Comparison of ENCODE assay signal across 1 cellular context in the genomic region with DNA sequence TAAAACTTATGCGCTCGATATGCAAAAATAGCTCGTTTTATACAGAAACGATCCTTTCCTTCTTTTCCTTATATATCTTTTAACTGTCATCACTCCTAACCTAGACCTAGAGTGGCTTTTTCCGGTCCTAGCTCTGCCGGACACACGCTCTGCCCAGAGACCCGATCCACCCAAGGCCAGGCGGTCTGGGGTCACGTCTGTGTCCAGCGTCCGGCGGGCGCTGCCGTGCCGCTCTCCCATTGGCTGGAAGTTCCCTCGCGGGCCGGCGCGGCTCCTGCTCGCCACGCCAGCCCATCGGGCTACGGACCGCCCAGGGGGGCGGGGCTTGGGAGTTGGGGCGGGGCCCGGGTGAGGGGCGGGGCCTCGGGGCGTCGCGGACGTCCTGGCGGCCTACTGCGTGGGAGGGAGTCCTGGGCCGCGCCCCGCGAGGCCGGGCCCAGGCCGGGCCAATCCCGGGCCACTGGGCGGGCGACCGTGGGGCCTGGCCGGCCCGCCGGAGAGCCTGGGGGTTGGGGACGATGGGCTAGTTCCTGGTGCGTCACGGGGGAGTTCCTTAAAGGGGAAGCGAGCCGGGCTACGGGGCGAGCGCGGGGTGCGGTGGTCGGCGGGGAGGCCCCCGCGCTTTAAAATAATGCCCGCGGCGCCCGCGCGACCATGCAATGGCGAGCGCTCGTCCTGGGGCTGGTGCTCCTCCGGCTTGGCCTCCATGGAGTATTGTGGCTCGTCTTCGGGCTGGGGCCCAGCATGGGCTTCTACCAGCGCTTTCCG.
TF ChIP-seq lines count a peak whose summit lies in the region.

EDEM1 (plus strand) TSS at position 556 of the 768 bp plus-strand sequence; CDS start at position 655, 99 bp downstream.

TF ChIP-seq in K562, 482 proteins besides CTCF, POLR2A, EP300 and RAD21 (continued from another document and continues in another):
- TF ChIP-seq CTCFL (IDR thresholded peaks at IDR 0.05; ENCODE audit: borderline replicate concordance, insufficient read depth, low read depth, low read length, poor library complexity, severe bottlenecking) (no peak), SNIP1 (IDR thresholded peaks at IDR 0.05; ENCODE audit: low read depth) (no peak), TAF9B (IDR thresholded peaks at IDR 0.05; ENCODE audit: partially characterized antibody) (peak; percentile 55), CHD4 (IDR thresholded peaks at IDR 0.05; ENCODE audit: insufficient read depth, insufficient replicate concordance, low read depth, low read length, poor library complexity, severe bottlenecking) (no peak), ZBTB49 (CRISPR knock-in tag; IDR thresholded peaks at IDR 0.05; ENCODE audit: borderline replicate concordance) (no peak), ZNF644 (tag; IDR thresholded peaks at IDR 0.05; ENCODE audit: low read depth) (no peak), CBX5 (IDR thresholded peaks at IDR 0.05; ENCODE audit: borderline replicate concordance, low read depth) (0 out of 2 replicates have a peak, but pooled peaks have one; percentile 16), ARID3B (CRISPR knock-in tag; IDR thresholded peaks at IDR 0.05; ENCODE audit: borderline replicate concordance) (no peak), CGGBP1 (CRISPR knock-in tag; IDR thresholded peaks at IDR 0.05) (no peak; the same call in 1 of the 2 replicates), NEUROD1 (IDR thresholded peaks at IDR 0.05; ENCODE audit: borderline replicate concordance, low read depth, low read length, partially characterized antibody) (peak; percentile 12), ZNF384 (IDR thresholded peaks at IDR 0.05; ENCODE audit: low read depth, low read length) (no peak), FUS (optimal IDR thresholded peaks at IDR 0.05; ENCODE audit: low read depth, low read length) (no peak), HNRNPUL1 (IDR thresholded peaks at IDR 0.05; ENCODE audit: low read length) (no peak), ZNF696 (CRISPR knock-in tag; conservative IDR thresholded peaks at IDR 0.05) (no peak), KLF10 (CRISPR knock-in tag; IDR thresholded peaks at IDR 0.05) (no peak), CCAR2 (IDR thresholded peaks at IDR 0.05; ENCODE audit: low read depth, low read length) (no peak), ZNF282 (CRISPR knock-in tag; IDR thresholded peaks at IDR 0.05) (no peak), TFAM (CRISPR knock-in tag; conservative IDR thresholded peaks at IDR 0.05) (no peak), FOSL1 (tag; conservative IDR thresholded peaks at IDR 0.05) (0 out of 2 replicates have a peak, but pooled peaks have one; percentile 36), PHF21A (IDR thresholded peaks at IDR 0.05; ENCODE audit: borderline replicate concordance, low read depth) (no peak), ZNF507 (tag; conservative IDR thresholded peaks at IDR 0.05) (no peak), NCOR1 (IDR thresholded peaks at IDR 0.05) (no peak; the same call in 1 of the 2 replicates), NRF1 (conservative IDR thresholded peaks at IDR 0.05 in 1 of 2, IDR thresholded peaks at IDR 0.05 in 1 of 2) (peak; percentile 66 to 72), POLR2G (IDR thresholded peaks at IDR 0.05; ENCODE audit: low read depth, low read length) (peak; percentile 88), ARNT (IDR thresholded peaks at IDR 0.05) (peak in 1 of 2 experiments; percentile 85; a peak in 3 of 4 replicates), ZNF780A (CRISPR knock-in tag; IDR thresholded peaks at IDR 0.05) (no peak), NCOA6 (IDR thresholded peaks at IDR 0.05) (0 out of 2 replicates have a peak, but pooled peaks have one; percentile 11), TCF15 (CRISPR knock-in tag; IDR thresholded peaks at IDR 0.05) (no peak), BRD4 (IDR thresholded peaks at IDR 0.05) (no peak; the same call in 1 of the 2 replicates), ILK (tag; IDR thresholded peaks at IDR 0.05; ENCODE audit: borderline replicate concordance, low read depth) (no peak), CHD2 (IDR thresholded peaks at IDR 0.05; ENCODE audit: low read depth, low read length) (no peak), SMARCA5 (IDR thresholded peaks at IDR 0.05) (no peak), XRCC3 (IDR thresholded peaks at IDR 0.05) (no peak), ARID1B (IDR thresholded peaks at IDR 0.05) (no peak), NFE2L1 (tag; IDR thresholded peaks at IDR 0.05; ENCODE audit: borderline replicate concordance, low read depth) (no peak), ZNF79 (CRISPR knock-in tag; IDR thresholded peaks at IDR 0.05; ENCODE audit: low read depth) (no peak), ZNF347 (CRISPR knock-in tag; IDR thresholded peaks at IDR 0.05; ENCODE audit: low read depth) (no peak), PTBP1 (IDR thresholded peaks at IDR 0.05; ENCODE audit: low read depth, low read length) (no peak), ZBTB7A (IDR thresholded peaks at IDR 0.05; ENCODE audit: borderline replicate concordance, control insufficient read depth, low read depth, low read length) (peak; percentile 76; the same call in 1 of the 2 replicates), SMARCB1 (IDR thresholded peaks at IDR 0.05; ENCODE audit: insufficient read length, low read depth) (no peak), CBX8 (IDR thresholded peaks at IDR 0.05; ENCODE audit: borderline replicate concordance, extremely low read depth, low read depth, low read length, poor library complexity, severe bottlenecking) (no peak), ZNF695 (CRISPR knock-in tag; IDR thresholded peaks at IDR 0.05) (no peak), STAT5B (CRISPR knock-in tag; IDR thresholded peaks at IDR 0.05) (no peak), ZKSCAN3 (CRISPR knock-in tag; IDR thresholded peaks at IDR 0.05) (no peak), ZBTB9 (CRISPR knock-in tag; IDR thresholded peaks at IDR 0.05) (peak; percentile 19; the same call in 1 of the 2 replicates), ZNF639 (CRISPR knock-in tag; conservative IDR thresholded peaks at IDR 0.05 in 1 of 2, IDR thresholded peaks at IDR 0.05 in 1 of 2) (peak in 1 of 2 experiments; percentile 67; a peak in 2 of 4 replicates)
- TF ChIP-seq, protein P1, sequence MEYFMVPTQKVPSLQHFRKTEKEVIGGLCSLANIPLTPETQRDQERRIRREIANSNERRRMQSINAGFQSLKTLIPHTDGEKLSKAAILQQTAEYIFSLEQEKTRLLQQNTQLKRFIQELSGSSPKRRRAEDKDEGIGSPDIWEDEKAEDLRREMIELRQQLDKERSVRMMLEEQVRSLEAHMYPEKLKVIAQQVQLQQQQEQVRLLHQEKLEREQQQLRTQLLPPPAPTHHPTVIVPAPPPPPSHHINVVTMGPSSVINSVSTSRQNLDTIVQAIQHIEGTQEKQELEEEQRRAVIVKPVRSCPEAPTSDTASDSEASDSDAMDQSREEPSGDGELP (CRISPR knock-in tag; IDR thresholded peaks at IDR 0.05; ENCODE audit: borderline replicate concordance): peak; percentile 81
- TF ChIP-seq, protein P2, sequence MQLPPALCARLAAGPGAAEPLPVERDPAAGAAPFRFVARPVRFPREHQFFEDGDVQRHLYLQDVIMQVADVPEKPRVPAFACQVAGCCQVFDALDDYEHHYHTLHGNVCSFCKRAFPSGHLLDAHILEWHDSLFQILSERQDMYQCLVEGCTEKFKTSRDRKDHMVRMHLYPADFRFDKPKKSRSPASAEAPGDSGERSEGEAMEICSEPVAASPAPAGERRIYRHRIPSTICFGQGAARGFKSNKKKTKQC (CRISPR knock-in tag; IDR thresholded peaks at IDR 0.05): 0 out of 2 replicates have a peak, but pooled peaks have one; percentile 16
- TF ChIP-seq, protein P3, sequence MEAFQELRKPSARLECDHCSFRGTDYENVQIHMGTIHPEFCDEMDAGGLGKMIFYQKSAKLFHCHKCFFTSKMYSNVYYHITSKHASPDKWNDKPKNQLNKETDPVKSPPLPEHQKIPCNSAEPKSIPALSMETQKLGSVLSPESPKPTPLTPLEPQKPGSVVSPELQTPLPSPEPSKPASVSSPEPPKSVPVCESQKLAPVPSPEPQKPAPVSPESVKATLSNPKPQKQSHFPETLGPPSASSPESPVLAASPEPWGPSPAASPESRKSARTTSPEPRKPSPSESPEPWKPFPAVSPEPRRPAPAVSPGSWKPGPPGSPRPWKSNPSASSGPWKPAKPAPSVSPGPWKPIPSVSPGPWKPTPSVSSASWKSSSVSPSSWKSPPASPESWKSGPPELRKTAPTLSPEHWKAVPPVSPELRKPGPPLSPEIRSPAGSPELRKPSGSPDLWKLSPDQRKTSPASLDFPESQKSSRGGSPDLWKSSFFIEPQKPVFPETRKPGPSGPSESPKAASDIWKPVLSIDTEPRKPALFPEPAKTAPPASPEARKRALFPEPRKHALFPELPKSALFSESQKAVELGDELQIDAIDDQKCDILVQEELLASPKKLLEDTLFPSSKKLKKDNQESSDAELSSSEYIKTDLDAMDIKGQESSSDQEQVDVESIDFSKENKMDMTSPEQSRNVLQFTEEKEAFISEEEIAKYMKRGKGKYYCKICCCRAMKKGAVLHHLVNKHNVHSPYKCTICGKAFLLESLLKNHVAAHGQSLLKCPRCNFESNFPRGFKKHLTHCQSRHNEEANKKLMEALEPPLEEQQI (IDR thresholded peaks at IDR 0.05): no peak
- TF ChIP-seq, protein P4, sequence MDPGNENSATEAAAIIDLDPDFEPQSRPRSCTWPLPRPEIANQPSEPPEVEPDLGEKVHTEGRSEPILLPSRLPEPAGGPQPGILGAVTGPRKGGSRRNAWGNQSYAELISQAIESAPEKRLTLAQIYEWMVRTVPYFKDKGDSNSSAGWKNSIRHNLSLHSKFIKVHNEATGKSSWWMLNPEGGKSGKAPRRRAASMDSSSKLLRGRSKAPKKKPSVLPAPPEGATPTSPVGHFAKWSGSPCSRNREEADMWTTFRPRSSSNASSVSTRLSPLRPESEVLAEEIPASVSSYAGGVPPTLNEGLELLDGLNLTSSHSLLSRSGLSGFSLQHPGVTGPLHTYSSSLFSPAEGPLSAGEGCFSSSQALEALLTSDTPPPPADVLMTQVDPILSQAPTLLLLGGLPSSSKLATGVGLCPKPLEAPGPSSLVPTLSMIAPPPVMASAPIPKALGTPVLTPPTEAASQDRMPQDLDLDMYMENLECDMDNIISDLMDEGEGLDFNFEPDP (CRISPR knock-in tag; IDR thresholded peaks at IDR 0.05): no peak
